11 cellular contexts compared by ENCODE assay signal in genomic region chr10:97065686-97066679, GRCh38.
"Had no signal": no experiment of that assay in that cellular context is flagged by ENCODE, and none has a peak within 500 bp of the region (broad histone marks: within the 10 kb centered on the region; RNA-seq: fewer than 3 reads in every experiment).

No MANE protein-coding gene starts in this region.

- H3K27me3 ChIP-seq: ascending aorta, thyroid gland had no signal

- H3K4me3 ChIP-seq: ascending aorta, left lung, thyroid gland had no signal

- H3K4me1 ChIP-seq: ascending aorta, left lung, thyroid gland had no signal

- DNase-seq: activated CD4-positive, alpha-beta T cell treated with anti-CD3 and anti-CD28 coated beads, Interleukin-2, amount 50 U/mL, for 4 hours; activated CD8-positive, alpha-beta memory T cell treated with anti-CD3 and anti-CD28 coated beads, Interleukin-2, amount 10 ng/mL, durations not matched to agents 7 days and 5 days; activated naive CD4-positive, alpha-beta T cell treated with anti-CD3 and anti-CD28 coated beads, Interleukin-2, amount 10 ng/mL, durations not matched to agents 7 days and 5 days; activated T-cell treated with anti-CD3 and anti-CD28 coated beads, Interleukin-2, amount 50 U/mL, for 24 hours; left lung; naive B cell; retina; stimulated activated CD4-positive, alpha-beta T cell treated with anti-CD3 and anti-CD28 coated beads, Interleukin-2, amount 100 ng/mL, for 48 hours; T-helper 9 cell had no signal

- H3K27ac ChIP-seq: ascending aorta, left lung, thyroid gland had no signal

- H3K36me3 ChIP-seq: ascending aorta, left lung, thyroid gland had no signal

- H3K9me3 ChIP-seq: ascending aorta, thyroid gland had no signal
